In the genomic region with DNA sequence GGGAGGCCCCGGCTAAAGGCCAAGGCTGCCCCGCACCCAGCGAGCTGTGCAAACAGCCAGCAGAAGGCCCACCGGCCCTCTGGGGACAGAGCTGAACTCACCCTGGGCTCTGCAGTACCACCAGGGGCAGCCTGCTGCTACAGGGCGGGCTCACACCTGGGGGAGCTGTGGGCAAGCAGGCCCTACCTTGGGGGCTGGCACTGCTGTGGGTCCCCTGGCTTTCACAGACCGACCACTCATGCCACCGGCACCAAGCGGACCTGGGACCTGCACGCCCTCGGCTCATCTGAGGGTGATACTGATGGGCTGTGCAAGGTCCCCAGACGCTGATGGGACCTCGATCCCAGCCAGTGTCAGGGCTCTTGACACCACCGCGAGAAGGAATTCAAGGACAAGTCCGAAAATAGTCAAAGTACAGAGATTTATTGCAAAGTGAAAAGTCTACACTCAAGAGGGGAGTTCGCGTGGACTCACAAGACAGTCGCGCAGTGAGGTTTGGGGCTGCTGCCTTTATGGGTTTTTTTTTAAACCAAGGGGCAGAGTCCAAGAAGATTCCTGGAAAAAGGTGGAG, we compare ENCODE assay signal across 1 cellular context.
A peak's percentile ranks its signal among the peaks of the same experiment; 100 is the strongest.
TF ChIP-seq lines count a peak whose summit lies in the region.

No MANE protein-coding gene starts in this region.

TF ChIP-seq in HepG2, 621 proteins besides CTCF, POLR2A, EP300 and RAD21 (continued from another document and continues in another):
- TF ChIP-seq NR2C2 (CRISPR knock-in tag; IDR thresholded peaks at IDR 0.05; ENCODE audit: borderline replicate concordance) (no peak), ZZZ3 (CRISPR knock-in tag; IDR thresholded peaks at IDR 0.05; ENCODE audit: borderline replicate concordance) (peak; percentile 60; the same call in 1 of the 2 replicates), KLF15 (CRISPR knock-in tag; IDR thresholded peaks at IDR 0.05; ENCODE audit: borderline replicate concordance) (peak; percentile 56; the same call in 1 of the 2 replicates), DMAP1 (CRISPR knock-in tag; IDR thresholded peaks at IDR 0.05) (0 out of 2 replicates have a peak, but pooled peaks have one; percentile 40), CHCHD3 (CRISPR knock-in tag; IDR thresholded peaks at IDR 0.05) (no peak), HDAC6 (IDR thresholded peaks at IDR 0.05; ENCODE audit: low read depth, low read length) (no peak), ZFP90 (CRISPR knock-in tag; IDR thresholded peaks at IDR 0.05; ENCODE audit: borderline replicate concordance) (0 out of 2 replicates have a peak, but pooled peaks have one; percentile 30), RBFOX2 (IDR thresholded peaks at IDR 0.05; ENCODE audit: low read depth, low read length) (peak; percentile 64), PITX1 (CRISPR knock-in tag; IDR thresholded peaks at IDR 0.05) (peak; percentile 93), ZMYM4 (CRISPR knock-in tag; IDR thresholded peaks at IDR 0.05) (0 out of 2 replicates have a peak, but pooled peaks have one; percentile 47), KMT2A (CRISPR knock-in tag; IDR thresholded peaks at IDR 0.05) (peak; percentile 80; the same call in 1 of the 2 replicates), HOXA3 (CRISPR knock-in tag; IDR thresholded peaks at IDR 0.05) (peak; percentile 87), ZNF432 (CRISPR knock-in tag; IDR thresholded peaks at IDR 0.05; ENCODE audit: borderline replicate concordance) (no peak), RFXAP (CRISPR knock-in tag; IDR thresholded peaks at IDR 0.05; ENCODE audit: borderline replicate concordance) (peak; percentile 41; the same call in 1 of the 2 replicates), BHLHE40 (IDR thresholded peaks at IDR 0.05; ENCODE audit: low read length) (no peak), TARDBP (CRISPR knock-in tag; IDR thresholded peaks at IDR 0.05) (peak; percentile 84; the same call in 1 of the 2 replicates)
- TF ChIP-seq, protein P1, sequence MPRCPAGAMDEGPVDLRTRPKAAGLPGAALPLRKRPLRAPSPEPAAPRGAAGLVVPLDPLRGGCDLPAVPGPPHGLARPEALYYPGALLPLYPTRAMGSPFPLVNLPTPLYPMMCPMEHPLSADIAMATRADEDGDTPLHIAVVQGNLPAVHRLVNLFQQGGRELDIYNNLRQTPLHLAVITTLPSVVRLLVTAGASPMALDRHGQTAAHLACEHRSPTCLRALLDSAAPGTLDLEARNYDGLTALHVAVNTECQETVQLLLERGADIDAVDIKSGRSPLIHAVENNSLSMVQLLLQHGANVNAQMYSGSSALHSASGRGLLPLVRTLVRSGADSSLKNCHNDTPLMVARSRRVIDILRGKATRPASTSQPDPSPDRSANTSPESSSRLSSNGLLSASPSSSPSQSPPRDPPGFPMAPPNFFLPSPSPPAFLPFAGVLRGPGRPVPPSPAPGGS (CRISPR knock-in tag; IDR thresholded peaks at IDR 0.05), result peak; percentile 91
- TF ChIP-seq, protein P2, sequence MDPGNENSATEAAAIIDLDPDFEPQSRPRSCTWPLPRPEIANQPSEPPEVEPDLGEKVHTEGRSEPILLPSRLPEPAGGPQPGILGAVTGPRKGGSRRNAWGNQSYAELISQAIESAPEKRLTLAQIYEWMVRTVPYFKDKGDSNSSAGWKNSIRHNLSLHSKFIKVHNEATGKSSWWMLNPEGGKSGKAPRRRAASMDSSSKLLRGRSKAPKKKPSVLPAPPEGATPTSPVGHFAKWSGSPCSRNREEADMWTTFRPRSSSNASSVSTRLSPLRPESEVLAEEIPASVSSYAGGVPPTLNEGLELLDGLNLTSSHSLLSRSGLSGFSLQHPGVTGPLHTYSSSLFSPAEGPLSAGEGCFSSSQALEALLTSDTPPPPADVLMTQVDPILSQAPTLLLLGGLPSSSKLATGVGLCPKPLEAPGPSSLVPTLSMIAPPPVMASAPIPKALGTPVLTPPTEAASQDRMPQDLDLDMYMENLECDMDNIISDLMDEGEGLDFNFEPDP (CRISPR knock-in tag; conservative IDR thresholded peaks at IDR 0.05), result no peak
- TF ChIP-seq, protein P3, sequence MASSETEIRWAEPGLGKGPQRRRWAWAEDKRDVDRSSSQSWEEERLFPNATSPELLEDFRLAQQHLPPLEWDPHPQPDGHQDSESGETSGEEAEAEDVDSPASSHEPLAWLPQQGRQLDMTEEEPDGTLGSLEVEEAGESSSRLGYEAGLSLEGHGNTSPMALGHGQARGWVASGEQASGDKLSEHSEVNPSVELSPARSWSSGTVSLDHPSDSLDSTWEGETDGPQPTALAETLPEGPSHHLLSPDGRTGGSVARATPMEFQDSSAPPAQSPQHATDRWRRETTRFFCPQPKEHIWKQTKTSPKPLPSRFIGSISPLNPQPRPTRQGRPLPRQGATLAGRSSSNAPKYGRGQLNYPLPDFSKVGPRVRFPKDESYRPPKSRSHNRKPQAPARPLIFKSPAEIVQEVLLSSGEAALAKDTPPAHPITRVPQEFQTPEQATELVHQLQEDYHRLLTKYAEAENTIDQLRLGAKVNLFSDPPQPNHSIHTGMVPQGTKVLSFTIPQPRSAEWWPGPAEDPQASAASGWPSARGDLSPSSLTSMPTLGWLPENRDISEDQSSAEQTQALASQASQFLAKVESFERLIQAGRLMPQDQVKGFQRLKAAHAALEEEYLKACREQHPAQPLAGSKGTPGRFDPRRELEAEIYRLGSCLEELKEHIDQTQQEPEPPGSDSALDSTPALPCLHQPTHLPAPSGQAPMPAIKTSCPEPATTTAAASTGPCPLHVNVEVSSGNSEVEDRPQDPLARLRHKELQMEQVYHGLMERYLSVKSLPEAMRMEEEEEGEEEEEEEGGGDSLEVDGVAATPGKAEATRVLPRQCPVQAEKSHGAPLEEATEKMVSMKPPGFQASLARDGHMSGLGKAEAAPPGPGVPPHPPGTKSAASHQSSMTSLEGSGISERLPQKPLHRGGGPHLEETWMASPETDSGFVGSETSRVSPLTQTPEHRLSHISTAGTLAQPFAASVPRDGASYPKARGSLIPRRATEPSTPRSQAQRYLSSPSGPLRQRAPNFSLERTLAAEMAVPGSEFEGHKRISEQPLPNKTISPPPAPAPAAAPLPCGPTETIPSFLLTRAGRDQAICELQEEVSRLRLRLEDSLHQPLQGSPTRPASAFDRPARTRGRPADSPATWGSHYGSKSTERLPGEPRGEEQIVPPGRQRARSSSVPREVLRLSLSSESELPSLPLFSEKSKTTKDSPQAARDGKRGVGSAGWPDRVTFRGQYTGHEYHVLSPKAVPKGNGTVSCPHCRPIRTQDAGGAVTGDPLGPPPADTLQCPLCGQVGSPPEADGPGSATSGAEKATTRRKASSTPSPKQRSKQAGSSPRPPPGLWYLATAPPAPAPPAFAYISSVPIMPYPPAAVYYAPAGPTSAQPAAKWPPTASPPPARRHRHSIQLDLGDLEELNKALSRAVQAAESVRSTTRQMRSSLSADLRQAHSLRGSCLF (CRISPR knock-in tag; IDR thresholded peaks at IDR 0.05; ENCODE audit: borderline replicate concordance), result no peak
- TF ChIP-seq, protein P4, sequence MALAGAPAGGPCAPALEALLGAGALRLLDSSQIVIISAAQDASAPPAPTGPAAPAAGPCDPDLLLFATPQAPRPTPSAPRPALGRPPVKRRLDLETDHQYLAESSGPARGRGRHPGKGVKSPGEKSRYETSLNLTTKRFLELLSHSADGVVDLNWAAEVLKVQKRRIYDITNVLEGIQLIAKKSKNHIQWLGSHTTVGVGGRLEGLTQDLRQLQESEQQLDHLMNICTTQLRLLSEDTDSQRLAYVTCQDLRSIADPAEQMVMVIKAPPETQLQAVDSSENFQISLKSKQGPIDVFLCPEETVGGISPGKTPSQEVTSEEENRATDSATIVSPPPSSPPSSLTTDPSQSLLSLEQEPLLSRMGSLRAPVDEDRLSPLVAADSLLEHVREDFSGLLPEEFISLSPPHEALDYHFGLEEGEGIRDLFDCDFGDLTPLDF (CRISPR knock-in tag; IDR thresholded peaks at IDR 0.05), result 0 out of 2 replicates have a peak, but pooled peaks have one; percentile 27
- TF ChIP-seq, protein P5, sequence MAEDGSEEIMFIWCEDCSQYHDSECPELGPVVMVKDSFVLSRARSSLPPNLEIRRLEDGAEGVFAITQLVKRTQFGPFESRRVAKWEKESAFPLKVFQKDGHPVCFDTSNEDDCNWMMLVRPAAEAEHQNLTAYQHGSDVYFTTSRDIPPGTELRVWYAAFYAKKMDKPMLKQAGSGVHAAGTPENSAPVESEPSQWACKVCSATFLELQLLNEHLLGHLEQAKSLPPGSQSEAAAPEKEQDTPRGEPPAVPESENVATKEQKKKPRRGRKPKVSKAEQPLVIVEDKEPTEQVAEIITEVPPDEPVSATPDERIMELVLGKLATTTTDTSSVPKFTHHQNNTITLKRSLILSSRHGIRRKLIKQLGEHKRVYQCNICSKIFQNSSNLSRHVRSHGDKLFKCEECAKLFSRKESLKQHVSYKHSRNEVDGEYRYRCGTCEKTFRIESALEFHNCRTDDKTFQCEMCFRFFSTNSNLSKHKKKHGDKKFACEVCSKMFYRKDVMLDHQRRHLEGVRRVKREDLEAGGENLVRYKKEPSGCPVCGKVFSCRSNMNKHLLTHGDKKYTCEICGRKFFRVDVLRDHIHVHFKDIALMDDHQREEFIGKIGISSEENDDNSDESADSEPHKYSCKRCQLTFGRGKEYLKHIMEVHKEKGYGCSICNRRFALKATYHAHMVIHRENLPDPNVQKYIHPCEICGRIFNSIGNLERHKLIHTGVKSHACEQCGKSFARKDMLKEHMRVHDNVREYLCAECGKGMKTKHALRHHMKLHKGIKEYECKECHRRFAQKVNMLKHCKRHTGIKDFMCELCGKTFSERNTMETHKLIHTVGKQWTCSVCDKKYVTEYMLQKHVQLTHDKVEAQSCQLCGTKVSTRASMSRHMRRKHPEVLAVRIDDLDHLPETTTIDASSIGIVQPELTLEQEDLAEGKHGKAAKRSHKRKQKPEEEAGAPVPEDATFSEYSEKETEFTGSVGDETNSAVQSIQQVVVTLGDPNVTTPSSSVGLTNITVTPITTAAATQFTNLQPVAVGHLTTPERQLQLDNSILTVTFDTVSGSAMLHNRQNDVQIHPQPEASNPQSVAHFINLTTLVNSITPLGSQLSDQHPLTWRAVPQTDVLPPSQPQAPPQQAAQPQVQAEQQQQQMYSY (CRISPR knock-in tag; IDR thresholded peaks at IDR 0.05), result no peak
- TF ChIP-seq, protein P6, sequence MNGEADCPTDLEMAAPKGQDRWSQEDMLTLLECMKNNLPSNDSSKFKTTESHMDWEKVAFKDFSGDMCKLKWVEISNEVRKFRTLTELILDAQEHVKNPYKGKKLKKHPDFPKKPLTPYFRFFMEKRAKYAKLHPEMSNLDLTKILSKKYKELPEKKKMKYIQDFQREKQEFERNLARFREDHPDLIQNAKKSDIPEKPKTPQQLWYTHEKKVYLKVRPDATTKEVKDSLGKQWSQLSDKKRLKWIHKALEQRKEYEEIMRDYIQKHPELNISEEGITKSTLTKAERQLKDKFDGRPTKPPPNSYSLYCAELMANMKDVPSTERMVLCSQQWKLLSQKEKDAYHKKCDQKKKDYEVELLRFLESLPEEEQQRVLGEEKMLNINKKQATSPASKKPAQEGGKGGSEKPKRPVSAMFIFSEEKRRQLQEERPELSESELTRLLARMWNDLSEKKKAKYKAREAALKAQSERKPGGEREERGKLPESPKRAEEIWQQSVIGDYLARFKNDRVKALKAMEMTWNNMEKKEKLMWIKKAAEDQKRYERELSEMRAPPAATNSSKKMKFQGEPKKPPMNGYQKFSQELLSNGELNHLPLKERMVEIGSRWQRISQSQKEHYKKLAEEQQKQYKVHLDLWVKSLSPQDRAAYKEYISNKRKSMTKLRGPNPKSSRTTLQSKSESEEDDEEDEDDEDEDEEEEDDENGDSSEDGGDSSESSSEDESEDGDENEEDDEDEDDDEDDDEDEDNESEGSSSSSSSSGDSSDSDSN (CRISPR knock-in tag; IDR thresholded peaks at IDR 0.05), result peak; percentile 86
- TF ChIP-seq, protein P7, sequence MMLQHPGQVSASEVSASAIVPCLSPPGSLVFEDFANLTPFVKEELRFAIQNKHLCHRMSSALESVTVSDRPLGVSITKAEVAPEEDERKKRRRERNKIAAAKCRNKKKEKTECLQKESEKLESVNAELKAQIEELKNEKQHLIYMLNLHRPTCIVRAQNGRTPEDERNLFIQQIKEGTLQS (CRISPR knock-in tag; IDR thresholded peaks at IDR 0.05), result peak; percentile 75
- TF ChIP-seq, protein P8, sequence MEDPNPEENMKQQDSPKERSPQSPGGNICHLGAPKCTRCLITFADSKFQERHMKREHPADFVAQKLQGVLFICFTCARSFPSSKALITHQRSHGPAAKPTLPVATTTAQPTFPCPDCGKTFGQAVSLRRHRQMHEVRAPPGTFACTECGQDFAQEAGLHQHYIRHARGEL (CRISPR knock-in tag; IDR thresholded peaks at IDR 0.05), result no peak; the same call in none of the 2 replicates
